ENCODE assay signal across 1 cellular context in the genomic region with DNA sequence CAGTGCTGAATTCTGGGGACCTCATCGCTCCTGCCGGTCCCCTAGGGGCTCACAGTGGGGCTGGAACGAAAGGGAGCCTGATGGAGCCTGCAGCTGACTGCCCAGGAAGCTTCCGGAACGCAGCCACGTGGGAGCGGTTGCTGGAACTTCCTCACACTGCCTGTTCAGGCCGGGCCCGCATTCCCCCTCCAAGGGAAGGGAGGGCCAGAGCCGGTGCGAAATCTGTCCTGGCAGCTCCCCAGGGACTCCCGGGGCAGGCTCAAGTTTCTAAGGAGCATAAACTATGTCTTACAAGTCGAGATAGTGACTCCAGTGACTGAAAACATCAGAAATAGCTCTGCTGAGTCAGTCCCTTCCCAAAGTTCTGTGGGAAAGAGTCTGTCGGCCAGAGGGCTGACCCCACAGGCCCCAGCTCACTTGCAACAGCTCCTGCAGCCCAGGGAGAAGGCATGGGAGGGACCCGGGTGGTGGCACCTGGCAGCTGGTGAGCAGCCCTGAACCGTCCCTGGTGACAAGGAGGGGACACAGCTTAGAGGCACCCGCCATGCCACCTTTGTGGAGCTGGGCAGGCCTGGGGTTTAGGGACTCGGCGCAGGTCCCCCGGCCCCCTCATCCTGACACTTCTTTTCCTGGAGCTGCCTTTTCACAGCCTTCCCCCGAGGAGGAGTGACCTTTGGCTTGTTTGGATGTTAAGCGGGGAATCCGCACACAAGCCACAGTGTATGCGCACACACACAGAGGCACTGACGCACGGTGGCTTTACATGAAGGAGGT.
TF ChIP-seq lines count a peak whose summit lies in the region.

No MANE protein-coding gene starts in this region.

TF ChIP-seq in K562, 482 proteins besides CTCF, POLR2A, EP300 and RAD21 (continued from another document and continues in another):
- TF ChIP-seq, protein P1, sequence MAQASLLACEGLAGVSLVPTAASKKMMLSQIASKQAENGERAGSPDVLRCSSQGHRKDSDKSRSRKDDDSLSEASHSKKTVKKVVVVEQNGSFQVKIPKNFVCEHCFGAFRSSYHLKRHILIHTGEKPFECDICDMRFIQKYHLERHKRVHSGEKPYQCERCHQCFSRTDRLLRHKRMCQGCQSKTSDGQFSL (CRISPR knock-in tag; IDR thresholded peaks at IDR 0.05), result no peak
- TF ChIP-seq, protein P1 (tag; IDR thresholded peaks at IDR 0.05), result no peak
- no peak for TF ChIP-seq NR1H2 (CRISPR knock-in tag; IDR thresholded peaks at IDR 0.05)
- TF ChIP-seq ZNF668 (CRISPR knock-in tag; IDR thresholded peaks at IDR 0.05), result peak; percentile 58; the same call in 1 of the 2 replicates
- TF ChIP-seq, protein P2, sequence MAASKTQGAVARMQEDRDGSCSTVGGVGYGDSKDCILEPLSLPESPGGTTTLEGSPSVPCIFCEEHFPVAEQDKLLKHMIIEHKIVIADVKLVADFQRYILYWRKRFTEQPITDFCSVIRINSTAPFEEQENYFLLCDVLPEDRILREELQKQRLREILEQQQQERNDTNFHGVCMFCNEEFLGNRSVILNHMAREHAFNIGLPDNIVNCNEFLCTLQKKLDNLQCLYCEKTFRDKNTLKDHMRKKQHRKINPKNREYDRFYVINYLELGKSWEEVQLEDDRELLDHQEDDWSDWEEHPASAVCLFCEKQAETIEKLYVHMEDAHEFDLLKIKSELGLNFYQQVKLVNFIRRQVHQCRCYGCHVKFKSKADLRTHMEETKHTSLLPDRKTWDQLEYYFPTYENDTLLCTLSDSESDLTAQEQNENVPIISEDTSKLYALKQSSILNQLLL (CRISPR knock-in tag; IDR thresholded peaks at IDR 0.05; ENCODE audit: borderline replicate concordance), result no peak
- peak; percentile 41 for TF ChIP-seq KDM5B (IDR thresholded peaks at IDR 0.05; ENCODE audit: insufficient replicate concordance, low read depth, low read length)
- TF ChIP-seq KDM2B (CRISPR knock-in tag; IDR thresholded peaks at IDR 0.05), result no peak
- no peak for TF ChIP-seq NUFIP1 (IDR thresholded peaks at IDR 0.05; ENCODE audit: partially characterized antibody)
- no peak for TF ChIP-seq ELF4 (CRISPR knock-in tag; IDR thresholded peaks at IDR 0.05)
- 0 out of 2 replicates have a peak, but pooled peaks have one; percentile 31 for TF ChIP-seq KLF13 (tag; IDR thresholded peaks at IDR 0.05; ENCODE audit: borderline replicate concordance, low read depth)
- TF ChIP-seq SIN3B (IDR thresholded peaks at IDR 0.05; ENCODE audit: low read depth), result no peak
- no peak for TF ChIP-seq ZEB2 (IDR thresholded peaks at IDR 0.05)
- no peak for TF ChIP-seq DPF2 (IDR thresholded peaks at IDR 0.05)
- no peak for TF ChIP-seq ARID3A (IDR thresholded peaks at IDR 0.05; ENCODE audit: borderline replicate concordance, low read depth, low read length)
- TF ChIP-seq CHD2 (IDR thresholded peaks at IDR 0.05; ENCODE audit: low read depth, low read length), result no peak
- no peak for TF ChIP-seq STAT6 (CRISPR knock-in tag; IDR thresholded peaks at IDR 0.05)
- TF ChIP-seq FOS (IDR thresholded peaks at IDR 0.05; ENCODE audit: extremely low read depth, insufficient read length), result no peak
- TF ChIP-seq PPARD (CRISPR knock-in tag; IDR thresholded peaks at IDR 0.05), result no peak
- TF ChIP-seq, protein P3, sequence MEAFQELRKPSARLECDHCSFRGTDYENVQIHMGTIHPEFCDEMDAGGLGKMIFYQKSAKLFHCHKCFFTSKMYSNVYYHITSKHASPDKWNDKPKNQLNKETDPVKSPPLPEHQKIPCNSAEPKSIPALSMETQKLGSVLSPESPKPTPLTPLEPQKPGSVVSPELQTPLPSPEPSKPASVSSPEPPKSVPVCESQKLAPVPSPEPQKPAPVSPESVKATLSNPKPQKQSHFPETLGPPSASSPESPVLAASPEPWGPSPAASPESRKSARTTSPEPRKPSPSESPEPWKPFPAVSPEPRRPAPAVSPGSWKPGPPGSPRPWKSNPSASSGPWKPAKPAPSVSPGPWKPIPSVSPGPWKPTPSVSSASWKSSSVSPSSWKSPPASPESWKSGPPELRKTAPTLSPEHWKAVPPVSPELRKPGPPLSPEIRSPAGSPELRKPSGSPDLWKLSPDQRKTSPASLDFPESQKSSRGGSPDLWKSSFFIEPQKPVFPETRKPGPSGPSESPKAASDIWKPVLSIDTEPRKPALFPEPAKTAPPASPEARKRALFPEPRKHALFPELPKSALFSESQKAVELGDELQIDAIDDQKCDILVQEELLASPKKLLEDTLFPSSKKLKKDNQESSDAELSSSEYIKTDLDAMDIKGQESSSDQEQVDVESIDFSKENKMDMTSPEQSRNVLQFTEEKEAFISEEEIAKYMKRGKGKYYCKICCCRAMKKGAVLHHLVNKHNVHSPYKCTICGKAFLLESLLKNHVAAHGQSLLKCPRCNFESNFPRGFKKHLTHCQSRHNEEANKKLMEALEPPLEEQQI (IDR thresholded peaks at IDR 0.05), result no peak
- TF ChIP-seq KDM4B (IDR thresholded peaks at IDR 0.05; ENCODE audit: borderline replicate concordance in 2 of 2, low read depth in 1 of 2), result no peak
- no peak for TF ChIP-seq ZNF644 (tag; IDR thresholded peaks at IDR 0.05; ENCODE audit: low read depth)
- no peak for TF ChIP-seq NFYB (IDR thresholded peaks at IDR 0.05; ENCODE audit: extremely low read depth, insufficient read length)
- TF ChIP-seq HDGF (IDR thresholded peaks at IDR 0.05), result peak; percentile 75; the same call in 1 of the 2 replicates
- TF ChIP-seq, protein P4, sequence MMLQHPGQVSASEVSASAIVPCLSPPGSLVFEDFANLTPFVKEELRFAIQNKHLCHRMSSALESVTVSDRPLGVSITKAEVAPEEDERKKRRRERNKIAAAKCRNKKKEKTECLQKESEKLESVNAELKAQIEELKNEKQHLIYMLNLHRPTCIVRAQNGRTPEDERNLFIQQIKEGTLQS (IDR thresholded peaks at IDR 0.05), result peak; percentile 82
- TF ChIP-seq, protein P4 (CRISPR knock-in tag; conservative IDR thresholded peaks at IDR 0.05), result no peak
- TF ChIP-seq, protein P5, sequence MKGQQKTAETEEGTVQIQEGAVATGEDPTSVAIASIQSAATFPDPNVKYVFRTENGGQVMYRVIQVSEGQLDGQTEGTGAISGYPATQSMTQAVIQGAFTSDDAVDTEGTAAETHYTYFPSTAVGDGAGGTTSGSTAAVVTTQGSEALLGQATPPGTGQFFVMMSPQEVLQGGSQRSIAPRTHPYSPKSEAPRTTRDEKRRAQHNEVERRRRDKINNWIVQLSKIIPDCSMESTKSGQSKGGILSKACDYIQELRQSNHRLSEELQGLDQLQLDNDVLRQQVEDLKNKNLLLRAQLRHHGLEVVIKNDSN (CRISPR knock-in tag; IDR thresholded peaks at IDR 0.05), result peak; percentile 92
- TF ChIP-seq VEZF1 (CRISPR knock-in tag; IDR thresholded peaks at IDR 0.05), result peak; percentile 90
- TF ChIP-seq POLR2H (tag; IDR thresholded peaks at IDR 0.05; ENCODE audit: low read depth), result no peak
- TF ChIP-seq ATF6 (CRISPR knock-in tag; IDR thresholded peaks at IDR 0.05), result no peak
- TF ChIP-seq ARID3B (CRISPR knock-in tag; IDR thresholded peaks at IDR 0.05; ENCODE audit: borderline replicate concordance), result no peak
- no peak for TF ChIP-seq ZNF79 (CRISPR knock-in tag; IDR thresholded peaks at IDR 0.05; ENCODE audit: low read depth)
- TF ChIP-seq NONO (IDR thresholded peaks at IDR 0.05; ENCODE audit: low read depth in 2 of 2, low read length in 1 of 2), result no peak
- peak; percentile 65 for TF ChIP-seq HMGN3 (IDR thresholded peaks at IDR 0.05; ENCODE audit: borderline replicate concordance, extremely low read depth, insufficient read length, low read depth, low read length)
- TF ChIP-seq, protein P6, sequence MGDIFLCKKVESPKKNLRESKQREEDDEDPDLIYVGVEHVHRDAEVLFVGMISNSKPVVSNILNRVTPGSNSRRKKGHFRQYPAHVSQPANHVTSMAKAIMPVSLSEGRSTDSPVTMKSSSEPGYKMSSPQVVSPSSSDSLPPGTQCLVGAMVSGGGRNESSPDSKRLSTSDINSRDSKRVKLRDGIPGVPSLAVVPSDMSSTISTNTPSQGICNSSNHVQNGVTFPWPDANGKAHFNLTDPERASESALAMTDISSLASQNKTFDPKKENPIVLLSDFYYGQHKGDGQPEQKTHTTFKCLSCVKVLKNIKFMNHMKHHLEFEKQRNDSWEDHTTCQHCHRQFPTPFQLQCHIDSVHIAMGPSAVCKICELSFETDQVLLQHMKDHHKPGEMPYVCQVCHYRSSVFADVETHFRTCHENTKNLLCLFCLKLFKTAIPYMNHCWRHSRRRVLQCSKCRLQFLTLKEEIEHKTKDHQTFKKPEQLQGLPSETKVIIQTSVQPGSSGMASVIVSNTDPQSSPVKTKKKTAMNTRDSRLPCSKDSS (IDR thresholded peaks at IDR 0.05; ENCODE audit: low read depth, partially characterized antibody), result no peak
- 0 out of 4 replicates have a peak, but pooled peaks of 1 of the 2 experiments have one; percentile 42 for TF ChIP-seq FOXA3 (CRISPR knock-in tag; conservative IDR thresholded peaks at IDR 0.05 in 1 of 2, IDR thresholded peaks at IDR 0.05 in 1 of 2)
- TF ChIP-seq NFXL1 (CRISPR knock-in tag; IDR thresholded peaks at IDR 0.05), result no peak
- no peak for TF ChIP-seq BRCA1 (IDR thresholded peaks at IDR 0.05)
- TF ChIP-seq BRCA1 (CRISPR knock-in tag; IDR thresholded peaks at IDR 0.05), result no peak
- TF ChIP-seq MEIS2 (IDR thresholded peaks at IDR 0.05; ENCODE audit: partially characterized antibody), result peak; percentile 84
- no peak for TF ChIP-seq NR4A1 (CRISPR knock-in tag; IDR thresholded peaks at IDR 0.05)
- peak; percentile 53; the same call in 1 of the 2 replicates for TF ChIP-seq NR4A1 (tag; IDR thresholded peaks at IDR 0.05)
- TF ChIP-seq ZNF431 (CRISPR knock-in tag; IDR thresholded peaks at IDR 0.05), result peak; percentile 36; the same call in 1 of the 2 replicates
- no peak for TF ChIP-seq GATA2 (CRISPR knock-in tag; IDR thresholded peaks at IDR 0.05)
